29 cellular contexts compared by ENCODE assay signal in genomic region chr16:54437361-54437760, GRCh38.
"Had no signal": no experiment of that assay in that cellular context is flagged by ENCODE, and none has a peak within 500 bp of the region (broad histone marks: within the 10 kb centered on the region; RNA-seq: fewer than 3 reads in every experiment).

No MANE protein-coding gene starts in this region.

- H3K4me1 Mint-ChIP-seq: activated CD4-positive, alpha-beta memory T cell treated with anti-CD3 and anti-CD28 coated beads, Interleukin-2, amount 10 ng/mL, durations not matched to agents 7 days and 5 days; activated CD4-positive, alpha-beta T cell treated with anti-CD3 and anti-CD28 coated beads, Interleukin-2, amount 10 ng/mL, durations not matched to agents 7 days and 5 days; activated naive CD4-positive, alpha-beta T cell treated with anti-CD3 and anti-CD28 coated beads, Interleukin-2, amount 10 ng/mL, durations not matched to agents 7 days and 5 days; activated naive CD8-positive, alpha-beta T cell treated with anti-CD3 and anti-CD28 coated beads, Interleukin-2, amount 10 ng/mL, durations not matched to agents 7 days and 5 days; WTC11 had no signal

- H3K9me3 ChIP-seq: ascending aorta, breast epithelium, colonic mucosa had no signal

- DNase-seq: activated CD4-positive, alpha-beta memory T cell treated with anti-CD3 and anti-CD28 coated beads, Interleukin-2, amount 10 ng/mL, durations not matched to agents 7 days and 5 days; activated CD4-positive, alpha-beta T cell treated with anti-CD3 and anti-CD28 coated beads for 1 hour; activated CD4-positive, alpha-beta T cell treated with anti-CD3 and anti-CD28 coated beads for 4 hours; activated CD4-positive, alpha-beta T cell treated with anti-CD3 and anti-CD28 coated beads, Interleukin-2, amount 10 ng/mL, durations not matched to agents 7 days and 5 days; activated CD4-positive, alpha-beta T cell treated with anti-CD3 and anti-CD28 coated beads, Interleukin-2, amount 50 U/mL, for 4 hours; activated CD8-positive, alpha-beta memory T cell treated with anti-CD3 and anti-CD28 coated beads, Interleukin-2, amount 50 U/mL, for 48 hours; activated gamma-delta T cell; activated naive CD4-positive, alpha-beta T cell; activated naive CD4-positive, alpha-beta T cell treated with anti-CD3 and anti-CD28 coated beads, Interleukin-2, amount 10 ng/mL, durations not matched to agents 7 days and 5 days; activated naive CD8-positive, alpha-beta T cell treated with anti-CD3 and anti-CD28 coated beads, Interleukin-2, amount 10 ng/mL, durations not matched to agents 7 days and 5 days; activated T-cell treated with anti-CD3 and anti-CD28 coated beads for 4 hours; activated T-cell treated with anti-CD3 and anti-CD28 coated beads, Interleukin-2, amount 50 U/mL, for 24 hours; activated T-cell treated with anti-CD3 and anti-CD28 coated beads, Interleukin-2, amount 50 U/mL, for 72 hours; central memory CD4-positive, alpha-beta T cell; cerebellar nuclear complex; colonic mucosa; effector CD8-positive, alpha-beta T cell; endodermal cell; foreskin keratinocyte; head of caudate nucleus; T-helper 2 cell had no signal

- H3K4me3 Mint-ChIP-seq: activated CD4-positive, alpha-beta memory T cell treated with anti-CD3 and anti-CD28 coated beads, Interleukin-2, amount 10 ng/mL, durations not matched to agents 7 days and 5 days; activated CD4-positive, alpha-beta T cell treated with anti-CD3 and anti-CD28 coated beads, Interleukin-2, amount 10 ng/mL, durations not matched to agents 7 days and 5 days; activated naive CD4-positive, alpha-beta T cell treated with anti-CD3 and anti-CD28 coated beads, Interleukin-2, amount 10 ng/mL, durations not matched to agents 7 days and 5 days; activated naive CD8-positive, alpha-beta T cell treated with anti-CD3 and anti-CD28 coated beads, Interleukin-2, amount 10 ng/mL, durations not matched to agents 7 days and 5 days; activated T-cell treated with anti-CD3 and anti-CD28 coated beads, Interleukin-2, amount 50 U/mL, for 24 hours; activated T-cell treated with anti-CD3 and anti-CD28 coated beads, Interleukin-2, amount 50 U/mL, for 72 hours; brain; endodermal cell; WTC11 had no signal

- H3K27ac ChIP-seq: ascending aorta, breast epithelium, cardiac muscle cell, colonic mucosa, esophagus muscularis mucosa, foreskin keratinocyte, gastroesophageal sphincter had no signal

- H3K27ac Mint-ChIP-seq: activated CD4-positive, alpha-beta memory T cell treated with anti-CD3 and anti-CD28 coated beads, Interleukin-2, amount 10 ng/mL, durations not matched to agents 7 days and 5 days; activated CD4-positive, alpha-beta T cell treated with anti-CD3 and anti-CD28 coated beads, Interleukin-2, amount 10 ng/mL, durations not matched to agents 7 days and 5 days; activated naive CD4-positive, alpha-beta T cell treated with anti-CD3 and anti-CD28 coated beads, Interleukin-2, amount 10 ng/mL, durations not matched to agents 7 days and 5 days; activated naive CD4-positive, alpha-beta T cell treated with anti-CD3 and anti-CD28 coated beads, Interleukin-2, amount 50 U/mL, for 72 hours; activated naive CD8-positive, alpha-beta T cell treated with anti-CD3 and anti-CD28 coated beads, Interleukin-2, amount 10 ng/mL, durations not matched to agents 7 days and 5 days; activated T-cell treated with anti-CD3 and anti-CD28 coated beads, Interleukin-2, amount 50 U/mL, for 24 hours; activated T-cell treated with anti-CD3 and anti-CD28 coated beads, Interleukin-2, amount 50 U/mL, for 72 hours; endodermal cell; WTC11 had no signal

- H3K36me3 Mint-ChIP-seq: activated naive CD4-positive, alpha-beta T cell treated with anti-CD3 and anti-CD28 coated beads, Interleukin-2, amount 10 ng/mL, durations not matched to agents 7 days and 5 days; activated naive CD8-positive, alpha-beta T cell treated with anti-CD3 and anti-CD28 coated beads, Interleukin-2, amount 10 ng/mL, durations not matched to agents 7 days and 5 days; brain; WTC11 had no signal

- H3K27me3 ChIP-seq: ascending aorta, breast epithelium, cardiac muscle cell, colonic mucosa had no signal

- H3K4me3 ChIP-seq: ascending aorta, breast epithelium, cardiac muscle cell, colonic mucosa, esophagus muscularis mucosa, gastroesophageal sphincter had no signal

- H3K36me3 ChIP-seq: ascending aorta, breast epithelium, cardiac muscle cell, colonic mucosa, esophagus muscularis mucosa, gastroesophageal sphincter had no signal

- H3K4me1 ChIP-seq: ascending aorta, breast epithelium, colonic mucosa, esophagus muscularis mucosa, foreskin keratinocyte, gastroesophageal sphincter had no signal

- H3K9me3 Mint-ChIP-seq: activated T-cell treated with anti-CD3 and anti-CD28 coated beads, Interleukin-2, amount 50 U/mL, for 24 hours had no signal

- ATAC-seq: activated naive CD4-positive, alpha-beta T cell treated with anti-CD3 and anti-CD28 coated beads, Interleukin-2, amount 50 U/mL, for 72 hours; activated T-cell treated with anti-CD3 and anti-CD28 coated beads, Interleukin-2, amount 50 U/mL, for 72 hours; foreskin keratinocyte; gastroesophageal sphincter; WTC11 had no signal

- H3K27me3 Mint-ChIP-seq: activated CD4-positive, alpha-beta memory T cell treated with anti-CD3 and anti-CD28 coated beads, Interleukin-2, amount 10 ng/mL, durations not matched to agents 7 days and 5 days; activated CD4-positive, alpha-beta T cell treated with anti-CD3 and anti-CD28 coated beads, Interleukin-2, amount 10 ng/mL, durations not matched to agents 7 days and 5 days had no signal
